In genomic region chr17:45319239-45319703, GRCh38 we compare ENCODE assay signal across 9 cellular contexts. TPM values are rescaled to one million over a fixed set of nuclear protein-coding genes. Genes with fewer than 3 reads are reported as not detected.
A peak's percentile ranks its signal among the peaks of the same experiment; 100 is the strongest.
DNase-seq lines count a peak whose midpoint lies in the region; ATAC-seq and TF ChIP-seq lines count a peak whose summit lies in the region.
"Had no signal": no experiment of that assay in that cellular context is flagged by ENCODE, and none has a peak within 500 bp of the region (broad histone marks: within the 10 kb centered on the region; RNA-seq: fewer than 3 reads in every experiment).

No MANE protein-coding gene starts in this region.

- H3K9me3 ChIP-seq in T-helper 17 cell (ENCODE audit: control insufficient read depth, low read length, poor library complexity, severe bottlenecking) (no peaks in the 10 kb centered on the region), skeletal muscle satellite cell (replicated peaks; ENCODE audit: low read length) (no peaks in the 10 kb centered on the region)

- H3K36me3 ChIP-seq in skeletal muscle satellite cell (ENCODE audit: insufficient read depth, low read length), result no peaks in the 10 kb centered on the region

- H3K4me3 Mint-ChIP-seq in T-helper 1 cell treated with Interleukin-12 subunit alpha and Interleukin-12 subunit beta and Interleukin-4 antibody, amounts not matched to agents 30 μg/mL and 1 μg/mL, for 36 hours, result peak overlapping the region; percentile 76
- H3K4me3 Mint-ChIP-seq in T-helper 17 cell, result peak overlapping the region; percentile 57

- no peak for TF ChIP-seq CTCF in fibroblast of the aortic adventitia (IDR thresholded peaks at IDR 0.05; ENCODE audit: insufficient read depth, low read length)

- H3K27ac Mint-ChIP-seq in T-helper 1 cell treated with Interleukin-12 subunit alpha and Interleukin-12 subunit beta and Interleukin-4 antibody, amounts not matched to agents 30 μg/mL and 1 μg/mL, for 36 hours, result no peak overlapping the region
- H3K27ac Mint-ChIP-seq in T-helper 17 cell, result peak overlapping the region; percentile 98

- H3K4me1 Mint-ChIP-seq in T-helper 1 cell treated with Interleukin-12 subunit alpha and Interleukin-12 subunit beta and Interleukin-4 antibody, amounts not matched to agents 30 μg/mL and 1 μg/mL, for 36 hours (ENCODE audit: low read depth), result peaks cover 51% of the 10 kb centered on the region
- H3K4me1 Mint-ChIP-seq in T-helper 17 cell, result peaks cover 59% of the 10 kb centered on the region

- peak overlapping the region; percentile 38 for H3K4me2 ChIP-seq in skeletal muscle satellite cell (ENCODE audit: low read length)

- H3K4me3 ChIP-seq in fibroblast of the aortic adventitia (ENCODE audit: low read depth, low read length) (no peak overlapping the region), skeletal muscle satellite cell (ENCODE audit: low read length) (no peak overlapping the region)

- no peak for DNase-seq in T-helper 1 cell
- no peak for DNase-seq in T-helper 17 cell
- peak; percentile 58 for DNase-seq in fibroblast of the aortic adventitia (ENCODE audit: low read depth)
- DNase-seq in NAMALWA (ENCODE audit: low spot score), result no peak
- no peak for DNase-seq in T-helper 9 cell

- H3K9ac ChIP-seq in skeletal muscle satellite cell (ENCODE audit: low read depth, low read length), result peak overlapping the region; percentile 43

- H3K36me3 Mint-ChIP-seq in T-helper 1 cell treated with Interleukin-12 subunit alpha and Interleukin-12 subunit beta and Interleukin-4 antibody, amounts not matched to agents 30 μg/mL and 1 μg/mL, for 36 hours (ENCODE audit: low read depth), result peaks cover 18% of the 10 kb centered on the region
- peaks cover 7% of the 10 kb centered on the region for H3K36me3 Mint-ChIP-seq in T-helper 17 cell (ENCODE audit: low read depth)

- H3K9me3 Mint-ChIP-seq in T-helper 1 cell treated with Interleukin-12 subunit alpha and Interleukin-12 subunit beta and Interleukin-4 antibody, amounts not matched to agents 30 μg/mL and 1 μg/mL, for 36 hours, result no peaks in the 10 kb centered on the region

- H3K27me3 ChIP-seq in skeletal muscle satellite cell (ENCODE audit: control insufficient read depth, insufficient read depth, low read length), result no peaks in the 10 kb centered on the region

- no peak for ATAC-seq in T-helper 17 cell
- ATAC-seq in GM21447 (IDR thresholded peaks at IDR 0.05; ENCODE audit: unreplicated experiment), result no peak

- H3K4me1 ChIP-seq in skeletal muscle satellite cell (ENCODE audit: control insufficient read depth, insufficient read depth, low read length), result peaks cover 52% of the 10 kb centered on the region

- no peaks in the 10 kb centered on the region for H3K27me3 Mint-ChIP-seq in T-helper 1 cell treated with Interleukin-12 subunit alpha and Interleukin-12 subunit beta and Interleukin-4 antibody, amounts not matched to agents 30 μg/mL and 1 μg/mL, for 36 hours (ENCODE audit: low read depth)
- no peaks in the 10 kb centered on the region for H3K27me3 Mint-ChIP-seq in T-helper 17 cell

RNA-seq across cellular contexts. Expression of gene MAP3K14, which starts 2.5 kb away (rescaled TPM):
- total RNA-seq in T-helper 17 cell (10 to 100 TPM; 43.8 to 49.1 TPM), fibroblast of the aortic adventitia (ENCODE audit: low replicate concordance) (1.6 and 3.3 TPM in 2 replicates)
- total RNA-seq in skeletal muscle satellite cell (2012; rRNA removed), result 4.3 and 4.6 TPM in 2 replicates

RNA-seq across cellular contexts. Expression of gene SPATA32, which starts 57.4 kb away (rescaled TPM):
- total RNA-seq in T-helper 17 cell, result under 1 TPM in 1 of 2 donors, not detected in 1; 0.17 TPM
- total RNA-seq in fibroblast of the aortic adventitia (ENCODE audit: low replicate concordance), result not detected in 2 replicates
- not detected in 2 replicates for total RNA-seq in skeletal muscle satellite cell (2012; rRNA removed)
- total RNA-seq: skeletal muscle tissue had no signal

Comparison
In these comparisons a context has a peak if more than half of its experiments do, and no peak if none do; other contexts are left out.
1. RNA of gene MAP3K14, which starts 2.5 kb away (total RNA-seq): 43.8 to 49.1 TPM in T-helper 17 cell; 1.6 to 3.3 TPM in fibroblast of the aortic adventitia; every median in the first group is over 10 times any median in the second.